13 cellular contexts compared by ENCODE assay signal in genomic region chr1:170714938-170715337, GRCh38. TPM values are rescaled to one million over a fixed set of nuclear protein-coding genes. Genes with fewer than 3 reads are reported as not detected.
A peak's percentile ranks its signal among the peaks of the same experiment; 100 is the strongest.
DNase-seq lines count a peak whose midpoint lies in the region; TF ChIP-seq lines count a peak whose summit lies in the region.
"Had no signal": no experiment of that assay in that cellular context is flagged by ENCODE, and none has a peak within 500 bp of the region (broad histone marks: within the 10 kb centered on the region; RNA-seq: fewer than 3 reads in every experiment).

No MANE protein-coding gene starts in this region.

- peak overlapping the region; percentile 17; the same call in 1 of the 2 replicates for H3K9ac ChIP-seq in GM23248
- H3K9ac ChIP-seq in SK-N-MC (ENCODE audit: insufficient read length) = no peak overlapping the region
- H3K9ac ChIP-seq in smooth muscle cell (ENCODE audit: low read depth) = no peak overlapping the region
- H3K9ac ChIP-seq: BLaER1 treated with 17β-estradiol and CSF1 and Interleukin-3, amounts not matched to agents 10 nM and 100 nM had no signal

- H3K36me3 ChIP-seq in GM23248 (ENCODE audit: low read depth) = peaks cover 16% of the 10 kb centered on the region
- peaks cover 4% of the 10 kb centered on the region; the same call in 1 of the 2 replicates for H3K36me3 ChIP-seq in SK-N-MC (ENCODE audit: insufficient read depth, low read length)
- H3K36me3 ChIP-seq in smooth muscle cell (ENCODE audit: low read depth) = no peaks in the 10 kb centered on the region
- H3K36me3 ChIP-seq: BLaER1 treated with 17β-estradiol and CSF1 and Interleukin-3, amounts not matched to agents 10 nM and 100 nM had no signal

- no peak for DNase-seq in GM23248
- DNase-seq in SK-N-MC (ENCODE audit: low read depth, low spot score) = no peak
- DNase-seq in fibroblast of the aortic adventitia (ENCODE audit: low read depth) = peak; percentile 70
- no peak for DNase-seq in smooth muscle cell (lab: John Stamatoyannopoulos, UW; ENCODE audit: unreplicated experiment)
- DNase-seq in stimulated activated CD4-positive, alpha-beta T cell treated with anti-CD3 and anti-CD28 coated beads, Interleukin-4, amount 100 ng/mL, for 4 hours = no peak
- no peak for DNase-seq in NCI-H226
- DNase-seq in DMS53 (lab: John Stamatoyannopoulos, UW) = no peak
- DNase-seq: ACHN; CD4-positive, CD25-positive, alpha-beta regulatory T cell; EL; HCEC 1CT had no signal

- WGBS in GM23248 (ENCODE audit: low coverage in 1 of 2, low lambda C conversion rate in 2 of 2, missing lambda C conversion rate in 2 of 2), 2 experiments = 94 to 96% methylated on average over 1 of the region's 1 CpG
- 88% methylated on average over 1 of the region's 1 CpG for WGBS in smooth muscle cell (ENCODE audit: low lambda C conversion rate)

- in situ Hi-C loops in GM23248 (cut with MboI) = no loop called here

- H3F3A ChIP-seq in GM23248 (ENCODE audit: insufficient read depth) (peaks cover 49% of the 10 kb centered on the region), smooth muscle cell (ENCODE audit: low read depth) (peaks cover 20% of the 10 kb centered on the region)

- no peaks in the 10 kb centered on the region for H4K20me1 ChIP-seq in GM23248 (ENCODE audit: insufficient read depth)
- no peaks in the 10 kb centered on the region for H4K20me1 ChIP-seq in smooth muscle cell (ENCODE audit: low read depth)
- H4K20me1 ChIP-seq: BLaER1 treated with 17β-estradiol and CSF1 and Interleukin-3, amounts not matched to agents 10 nM and 100 nM had no signal

- H3K4me2 ChIP-seq in GM23248 (ENCODE audit: unreplicated experiment) (peak overlapping the region; percentile 23), smooth muscle cell (peak overlapping the region; percentile 54)
- H3K4me2 ChIP-seq: BLaER1 treated with 17β-estradiol and CSF1 and Interleukin-3, amounts not matched to agents 10 nM and 100 nM had no signal

- H3K9me3 ChIP-seq in GM23248 (ENCODE audit: low read depth) (no peaks in the 10 kb centered on the region), SK-N-MC (ENCODE audit: low read depth, low read length) (no peaks in the 10 kb centered on the region), smooth muscle cell (replicated peaks; ENCODE audit: low read depth) (no peaks in the 10 kb centered on the region)
- H3K9me3 ChIP-seq: BLaER1 treated with 17β-estradiol and CSF1 and Interleukin-3, amounts not matched to agents 10 nM and 100 nM had no signal

- H3K27me3 ChIP-seq in GM23248 (replicated peaks; ENCODE audit: insufficient read depth) = no peaks in the 10 kb centered on the region
- H3K27me3 ChIP-seq in smooth muscle cell (ENCODE audit: low read depth) = no peaks in the 10 kb centered on the region
- H3K27me3 ChIP-seq: BLaER1 treated with 17β-estradiol and CSF1 and Interleukin-3, amounts not matched to agents 10 nM and 100 nM had no signal

- H3K4me1 ChIP-seq in GM23248 (ENCODE audit: insufficient read depth) (peaks cover 65% of the 10 kb centered on the region), smooth muscle cell (ENCODE audit: low read depth) (no peaks in the 10 kb centered on the region)
- H3K4me1 ChIP-seq: BLaER1 treated with 17β-estradiol and CSF1 and Interleukin-3, amounts not matched to agents 10 nM and 100 nM had no signal

- TF ChIP-seq CTCF in fibroblast of the aortic adventitia (IDR thresholded peaks at IDR 0.05; ENCODE audit: insufficient read depth, low read length) (no peak), smooth muscle cell (IDR thresholded peaks at IDR 0.05; ENCODE audit: borderline replicate concordance, insufficient read depth, poor library complexity, severe bottlenecking) (no peak)

- no peaks in the 10 kb centered on the region for H3K9me2 ChIP-seq in GM23248 (ENCODE audit: insufficient read depth)

- no peak overlapping the region for H3K4me3 ChIP-seq in GM23248
- no peak overlapping the region for H3K4me3 ChIP-seq in SK-N-MC
- H3K4me3 ChIP-seq in fibroblast of the aortic adventitia (ENCODE audit: low read depth, low read length) = no peak overlapping the region
- no peak overlapping the region for H3K4me3 ChIP-seq in smooth muscle cell
- H3K4me3 ChIP-seq: BLaER1 treated with 17β-estradiol and CSF1 and Interleukin-3, amounts not matched to agents 10 nM and 100 nM had no signal

- H2AFZ ChIP-seq in GM23248 (no peak overlapping the region), smooth muscle cell (ENCODE audit: low read depth) (no peak overlapping the region)

- H3K79me2 ChIP-seq in GM23248 (ENCODE audit: insufficient read depth) = peaks cover 94% of the 10 kb centered on the region
- H3K79me2 ChIP-seq in smooth muscle cell (ENCODE audit: low read depth) = peaks cover 34% of the 10 kb centered on the region

- H3K27ac ChIP-seq in GM23248 (peak overlapping the region; percentile 94), SK-N-MC (peak overlapping the region; percentile 25; the same call in 1 of the 2 replicates), smooth muscle cell (ENCODE audit: low read depth) (peak overlapping the region; percentile 98)
- H3K27ac ChIP-seq: BLaER1 treated with 17β-estradiol and CSF1 and Interleukin-3, amounts not matched to agents 10 nM and 100 nM; HL-60 had no signal

RNA-seq across cellular contexts. Expression of gene PRRX1, which starts 51.0 kb away (rescaled TPM):
- total RNA-seq in GM23248 (2014; rRNA removed; shearing (Covaris generic)) = 179 and 191 TPM in 2 replicates
- polyA plus RNA-seq in GM23248 (2016; fragmentation: Nextera tagmentation; extraction: Ambion mirVana) (38.8 and 40.1 TPM in 2 replicates), smooth muscle cell (24.9 and 31.9 TPM in 2 replicates)
- total RNA-seq in fibroblast of the aortic adventitia (ENCODE audit: low replicate concordance) (411 and 679 TPM in 2 replicates), smooth muscle cell (59.6 and 85.0 TPM in 2 replicates)
- total RNA-seq: CD4-positive, CD25-positive, alpha-beta regulatory T cell had no signal

Comparison
In these comparisons a context has a peak if more than half of its experiments do, and no peak if none do; other contexts are left out.
1. H3K27ac ChIP-seq: peak in every context shown above with its lines; median percentile 98 in smooth muscle cell; 94 in GM23248; 25 in SK-N-MC.